25 cellular contexts compared by ENCODE assay signal in genomic region chr4:26131053-26131452, GRCh38.
A peak's percentile ranks its signal among the peaks of the same experiment; 100 is the strongest.
DNase-seq lines count a peak whose midpoint lies in the region; ATAC-seq, FAIRE-seq and TF ChIP-seq lines count a peak whose summit lies in the region.
"Had no signal": no experiment of that assay in that cellular context is flagged by ENCODE, and none has a peak within 500 bp of the region (broad histone marks: within the 10 kb centered on the region; RNA-seq: fewer than 3 reads in every experiment).

No MANE protein-coding gene starts in this region.

- peak overlapping the region; percentile 59 for H3K27ac Mint-ChIP-seq in activated naive CD8-positive, alpha-beta T cell treated with anti-CD3 and anti-CD28 coated beads, Interleukin-2, amount 50 U/mL, for 24 hours
- no peak overlapping the region for H3K27ac Mint-ChIP-seq in activated naive CD8-positive, alpha-beta T cell treated with anti-CD3 and anti-CD28 coated beads for 36 hours
- peak overlapping the region; percentile 74 for H3K27ac Mint-ChIP-seq in stimulated activated effector memory CD8-positive, alpha-beta T cell treated with anti-CD3 and anti-CD28 coated beads, Interleukin-12 subunit alpha, Interleukin-12 subunit beta, amount 100 ng/mL, for 72 hours
- H3K27ac Mint-ChIP-seq: activated naive CD4-positive, alpha-beta T cell treated with anti-CD3 and anti-CD28 coated beads, Interleukin-2, amount 50 U/mL, for 24 hours had no signal

- SMC1A ChIA-PET in GM12878 (lab: Charles Lee; ENCODE audit: uncharacterized antibody, unreplicated experiment), result interaction anchor here (0.7 to 2.4 kb wide), 10 partner anchors 10 to 207 kb away, joined by 3 to 12 read pairs (median 4); no protein-coding TSS in a partner anchor

- H3K36me3 ChIP-seq in OCI-LY3 (replicated peaks; ENCODE audit: low read depth, low read length), result peaks cover 17% of the 10 kb centered on the region
- no peaks in the 10 kb centered on the region for H3K36me3 ChIP-seq in GM12878 (ENCODE audit: control insufficient read depth in 2 of 2, insufficient read depth in 2 of 2, low read length in 1 of 2)
- H3K36me3 ChIP-seq in testis (ENCODE audit: low read depth, missing control alignments), result no peaks in the 10 kb centered on the region
- H3K36me3 ChIP-seq: breast epithelium, upper lobe of left lung had no signal

- CTCF ChIA-PET in GM12878 (lab: Yijun Ruan, JAX), result interaction anchor here (0.6 to 3.6 kb wide), 9 partner anchors 8 to 282 kb away, joined by 3 to 14 read pairs (median 3); no protein-coding TSS in a partner anchor

- TF ChIP-seq CTCF in OCI-LY3 (IDR thresholded peaks at IDR 0.05; ENCODE audit: low read depth, low read length) (no peak), GM12878 (IDR thresholded peaks at IDR 0.05 in 2 of 3, conservative IDR thresholded peaks at IDR 0.05 in 1 of 3; ENCODE audit: control insufficient read depth in 2 of 3, extremely low read depth in 1 of 3, insufficient read depth in 1 of 3, low read depth in 3 of 3, low read length in 3 of 3) (no peak), testis (IDR thresholded peaks at IDR 0.05) (no peak)

- intact Hi-C loops in GM12878 (cut with micrococcal nuclease; ENCODE audit: unreplicated experiment), result loop anchor here (1.0 to 5.0 kb wide), 2 partner anchors 48 to 49 kb away; no protein-coding TSS in a partner anchor
- intact Hi-C loops in testis (cut with DNase I; ENCODE audit: low total_unique reads), result no loop called here

- peak overlapping the region; percentile 95 for H3K27ac ChIP-seq in OCI-LY3 (ENCODE audit: low read length)
- H3K27ac ChIP-seq in GM12878 (ENCODE audit: control insufficient read depth, insufficient read depth), result peak overlapping the region; percentile 60
- no peak overlapping the region for H3K27ac ChIP-seq in testis
- H3K27ac ChIP-seq: breast epithelium, epithelial cell of prostate, GM23248, upper lobe of left lung had no signal

- peak overlapping the region; percentile 75 for H3K4me2 ChIP-seq in OCI-LY3 (ENCODE audit: low read length)
- peak overlapping the region; percentile 89 for H3K4me2 ChIP-seq in GM12878 (ENCODE audit: control insufficient read depth, insufficient read depth)

- H3K4me3 Mint-ChIP-seq in activated naive CD8-positive, alpha-beta T cell treated with anti-CD3 and anti-CD28 coated beads, Interleukin-2, amount 50 U/mL, for 24 hours, result no peak overlapping the region
- no peak overlapping the region for H3K4me3 Mint-ChIP-seq in activated naive CD8-positive, alpha-beta T cell treated with anti-CD3 and anti-CD28 coated beads for 36 hours
- peak overlapping the region; percentile 27 for H3K4me3 Mint-ChIP-seq in stimulated activated effector memory CD8-positive, alpha-beta T cell treated with anti-CD3 and anti-CD28 coated beads, Interleukin-12 subunit alpha, Interleukin-12 subunit beta, amount 100 ng/mL, for 72 hours
- H3K4me3 Mint-ChIP-seq: activated naive CD4-positive, alpha-beta T cell treated with anti-CD3 and anti-CD28 coated beads, Interleukin-2, amount 50 U/mL, for 24 hours had no signal

- H3K9ac ChIP-seq in OCI-LY3 (ENCODE audit: low read length) (peak overlapping the region; percentile 79), GM12878 (ENCODE audit: control insufficient read depth, insufficient read depth, low read length) (no peak overlapping the region)
- H3K9ac ChIP-seq: GM23248 had no signal

- no peak for TF ChIP-seq POLR2A in GM12878 (IDR thresholded peaks at IDR 0.05; ENCODE audit: low read depth, low read length)
- no peak for TF ChIP-seq POLR2A in testis (IDR thresholded peaks at IDR 0.05)

- peaks cover 3% of the 10 kb centered on the region for H3K27me3 Mint-ChIP-seq in activated naive CD8-positive, alpha-beta T cell treated with anti-CD3 and anti-CD28 coated beads, Interleukin-2, amount 50 U/mL, for 24 hours
- H3K27me3 Mint-ChIP-seq in activated naive CD8-positive, alpha-beta T cell treated with anti-CD3 and anti-CD28 coated beads for 36 hours, result peaks cover 13% of the 10 kb centered on the region
- H3K27me3 Mint-ChIP-seq: activated naive CD4-positive, alpha-beta T cell treated with anti-CD3 and anti-CD28 coated beads, Interleukin-2, amount 50 U/mL, for 24 hours had no signal

- H3K9me3 ChIP-seq in OCI-LY3 (ENCODE audit: insufficient read depth, low read length) (no peaks in the 10 kb centered on the region; the same call in 1 of the 2 replicates), GM12878 (replicated peaks; ENCODE audit: control insufficient read depth, insufficient read depth, low read length) (peaks cover 13% of the 10 kb centered on the region), testis (no peaks in the 10 kb centered on the region)
- H3K9me3 ChIP-seq: breast epithelium, upper lobe of left lung had no signal

- RAD21 ChIA-PET in GM12878 (lab: Charles Lee; ENCODE audit: unreplicated experiment), result interaction anchor here (0.9 to 2.1 kb wide), 9 partner anchors 12 to 188 kb away, joined by 3 to 11 read pairs (median 3); no protein-coding TSS in a partner anchor

- peaks cover 5% of the 10 kb centered on the region for H3K36me3 Mint-ChIP-seq in activated naive CD8-positive, alpha-beta T cell treated with anti-CD3 and anti-CD28 coated beads, Interleukin-2, amount 50 U/mL, for 24 hours (ENCODE audit: low read depth)
- H3K36me3 Mint-ChIP-seq in activated naive CD8-positive, alpha-beta T cell treated with anti-CD3 and anti-CD28 coated beads for 36 hours, result peaks cover 4% of the 10 kb centered on the region
- H3K36me3 Mint-ChIP-seq in stimulated activated effector memory CD8-positive, alpha-beta T cell treated with anti-CD3 and anti-CD28 coated beads, Interleukin-12 subunit alpha, Interleukin-12 subunit beta, amount 100 ng/mL, for 72 hours, result peaks cover 24% of the 10 kb centered on the region

- in situ Hi-C loops in GM12878 (cut with MboI), result loop anchor here (5.0 kb wide), 1 partner anchor 191 kb away; the partner anchor contains the start of gene RBPJ

- no peak for TF ChIP-seq RAD21 in GM12878 (IDR thresholded peaks at IDR 0.05; ENCODE audit: insufficient read depth, low read depth, low read length)

- no peak for DNase-seq in activated naive CD8-positive, alpha-beta T cell treated with anti-CD3 and anti-CD28 coated beads, Interleukin-2, amount 50 U/mL, for 24 hours
- no peak for DNase-seq in activated naive CD8-positive, alpha-beta T cell treated with anti-CD3 and anti-CD28 coated beads for 36 hours
- DNase-seq in GM12878 (ENCODE audit: low read depth, low spot score) (no peak), NCI-H524 treated with DMSO at 0.1 percent for 48 hours (lab: John Stamatoyannopoulos, UW) (no peak), testis (no peak), NCI-H1092 (lab: John Stamatoyannopoulos, UW) (no peak)
- DNase-seq in stimulated activated effector memory CD8-positive, alpha-beta T cell treated with anti-CD3 and anti-CD28 coated beads, Interleukin-12 subunit alpha, Interleukin-12 subunit beta, amount 100 ng/mL, for 72 hours (ENCODE audit: low spot score in 2 of 2), result no peak
- DNase-seq: anterior cingulate cortex; C1 segment of cervical spinal cord; DMS79 treated with DMSO at 0.1 percent for 48 hours; GF-D8; GM23248; hippocampal formation; Kasumi-1; left cardiac atrium; NCI-H1436; NCI-H2081 treated with DMSO at 0.1 percent for 48 hours; RPMI8226; stimulated activated CD4-positive, alpha-beta T cell treated with anti-CD3 and anti-CD28 coated beads, Interleukin-15, amount 100 ng/mL, for 24 hours; stimulated activated CD4-positive, alpha-beta T cell treated with anti-CD3 and anti-CD28 coated beads, Interleukin-4, amount 100 ng/mL, for 4 hours; upper lobe of left lung had no signal

- H2AFZ ChIP-seq in OCI-LY3 (ENCODE audit: low read depth, low read length), result 0 out of 2 replicates have a peak overlapping the region, but pooled peaks have one; percentile 3
- no peak overlapping the region for H2AFZ ChIP-seq in GM12878 (ENCODE audit: control insufficient read depth, low read depth, low read length)
- H2AFZ ChIP-seq: GM23248 had no signal

- WGBS in GM12878 (ENCODE audit: insufficient coverage, insufficient replicate concordance, low lambda C conversion rate, missing lambda C conversion rate), result 63% methylated on average over 7 of the region's 7 CpGs
- WGBS in testis, 2 donors, result 87 to 92% methylated on average over 7 of the region's 7 CpGs

- FAIRE-seq in GM12878 (lab: Jason Lieb, UNC), result no peak

- no peak for ATAC-seq in activated naive CD8-positive, alpha-beta T cell treated with anti-CD3 and anti-CD28 coated beads, Interleukin-2, amount 50 U/mL, for 24 hours
- no peak for ATAC-seq in GM12878
- ATAC-seq in stimulated activated effector memory CD8-positive, alpha-beta T cell treated with anti-CD3 and anti-CD28 coated beads, Interleukin-12 subunit alpha, Interleukin-12 subunit beta, amount 100 ng/mL, for 72 hours, result peak; percentile 31
- ATAC-seq: left cardiac atrium had no signal

- peaks cover 23% of the 10 kb centered on the region for H3K9me3 Mint-ChIP-seq in activated naive CD8-positive, alpha-beta T cell treated with anti-CD3 and anti-CD28 coated beads, Interleukin-2, amount 50 U/mL, for 24 hours
- H3K9me3 Mint-ChIP-seq in activated naive CD8-positive, alpha-beta T cell treated with anti-CD3 and anti-CD28 coated beads for 36 hours, result peaks cover 7% of the 10 kb centered on the region
- H3K9me3 Mint-ChIP-seq in stimulated activated effector memory CD8-positive, alpha-beta T cell treated with anti-CD3 and anti-CD28 coated beads, Interleukin-12 subunit alpha, Interleukin-12 subunit beta, amount 100 ng/mL, for 72 hours, result peaks cover 6% of the 10 kb centered on the region
- H3K9me3 Mint-ChIP-seq: activated naive CD4-positive, alpha-beta T cell treated with anti-CD3 and anti-CD28 coated beads, Interleukin-2, amount 50 U/mL, for 24 hours had no signal

- H4K20me1 ChIP-seq in OCI-LY3 (ENCODE audit: insufficient read depth, low read length) (no peaks in the 10 kb centered on the region), GM12878 (ENCODE audit: control insufficient read depth, insufficient read depth) (no peaks in the 10 kb centered on the region)

- peaks cover 86% of the 10 kb centered on the region for H3K4me1 ChIP-seq in OCI-LY3 (ENCODE audit: low read length)
- H3K4me1 ChIP-seq in GM12878 (ENCODE audit: control insufficient read depth, insufficient read depth, low read length), result peaks cover 48% of the 10 kb centered on the region
- no peaks in the 10 kb centered on the region for H3K4me1 ChIP-seq in testis
- H3K4me1 ChIP-seq: breast epithelium, upper lobe of left lung had no signal

- no peaks in the 10 kb centered on the region for H3K79me2 ChIP-seq in OCI-LY3 (ENCODE audit: low read length)
- H3K79me2 ChIP-seq in GM12878 (ENCODE audit: control insufficient read depth, insufficient read depth, low read length), result no peaks in the 10 kb centered on the region

- H3K4me3 ChIP-seq in OCI-LY3 (ENCODE audit: low read length), result peak overlapping the region; percentile 38
- peak overlapping the region; percentile 26; the same call in 1 of the 2 replicates for H3K4me3 ChIP-seq in GM12878
- no peak overlapping the region for H3K4me3 ChIP-seq in testis
- H3K4me3 ChIP-seq: breast epithelium, GM23248, upper lobe of left lung had no signal

- no peak for TF ChIP-seq EP300 in GM12878 (IDR thresholded peaks at IDR 0.05; ENCODE audit: borderline replicate concordance in 1 of 2, control insufficient read depth in 1 of 2, low read depth in 2 of 2, low read length in 2 of 2)

- H3K27me3 ChIP-seq in OCI-LY3 (ENCODE audit: low read depth, low read length), result no peaks in the 10 kb centered on the region
- no peaks in the 10 kb centered on the region for H3K27me3 ChIP-seq in GM12878 (replicated peaks in 1 of 2; ENCODE audit: control insufficient read depth in 2 of 2, insufficient read depth in 2 of 2, low read length in 1 of 2)
- H3K27me3 ChIP-seq in testis, result no peaks in the 10 kb centered on the region
- H3K27me3 ChIP-seq: breast epithelium, upper lobe of left lung had no signal

- peaks cover 63% of the 10 kb centered on the region for H3K4me1 Mint-ChIP-seq in activated naive CD8-positive, alpha-beta T cell treated with anti-CD3 and anti-CD28 coated beads, Interleukin-2, amount 50 U/mL, for 24 hours
- H3K4me1 Mint-ChIP-seq in activated naive CD8-positive, alpha-beta T cell treated with anti-CD3 and anti-CD28 coated beads for 36 hours, result peaks cover 34% of the 10 kb centered on the region
- H3K4me1 Mint-ChIP-seq in stimulated activated effector memory CD8-positive, alpha-beta T cell treated with anti-CD3 and anti-CD28 coated beads, Interleukin-12 subunit alpha, Interleukin-12 subunit beta, amount 100 ng/mL, for 72 hours, result peaks cover 92% of the 10 kb centered on the region
- H3K4me1 Mint-ChIP-seq: activated naive CD4-positive, alpha-beta T cell treated with anti-CD3 and anti-CD28 coated beads, Interleukin-2, amount 50 U/mL, for 24 hours had no signal

- BruUV-seq in GM12878 (replicated peaks; lab: Mats Ljungman, UMichigan), result no TSS peak

- POLR2A ChIA-PET in GM12878 (lab: Charles Lee), result interaction anchor here (1.5 kb wide), 1 partner anchor 48 kb away, joined by 5 read pairs; no protein-coding TSS in a partner anchor

Comparison
In these comparisons a context has a peak if more than half of its experiments do, and no peak if none do; other contexts are left out.
1. H3K27ac ChIP-seq: peak in OCI-LY3 (single experiment) and GM12878 (single experiment); none in testis (0 of 2).
2. H3K4me3 ChIP-seq: peak in OCI-LY3 (single experiment) and GM12878 (single experiment); none in testis (0 of 2).